In the genomic region with DNA sequence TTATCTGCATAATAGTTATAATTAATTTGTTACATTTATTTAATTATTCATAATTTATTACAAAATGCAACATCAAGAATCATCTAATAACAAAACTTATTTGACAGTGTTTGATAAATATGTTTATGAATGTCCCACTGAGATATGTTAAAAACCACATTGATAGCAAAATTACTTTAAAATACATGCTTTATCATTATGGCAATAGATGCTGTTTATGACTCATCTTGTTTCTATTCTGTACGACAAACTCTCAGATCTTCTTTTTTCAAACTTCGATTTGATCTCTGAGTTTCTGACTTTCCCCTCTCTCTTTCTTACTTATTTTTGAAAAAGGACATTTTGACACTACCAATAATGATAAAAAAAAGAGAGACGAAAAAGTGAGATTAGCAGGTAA, we compare ENCODE assay signal across 13 cellular contexts. TPM values are rescaled to one million over a fixed set of nuclear protein-coding genes. Genes with fewer than 3 reads are reported as not detected.
A peak's percentile ranks its signal among the peaks of the same experiment; 100 is the strongest.
DNase-seq lines count a peak whose midpoint lies in the region; ATAC-seq, FAIRE-seq and TF ChIP-seq lines count a peak whose summit lies in the region.
"Had no signal": no experiment of that assay in that cellular context is flagged by ENCODE, and none has a peak within 500 bp of the region (broad histone marks: within the 10 kb centered on the region; RNA-seq: fewer than 3 reads in every experiment).

No MANE protein-coding gene starts in this region.

- H3K9me3 ChIP-seq in GM12878 (replicated peaks; ENCODE audit: control insufficient read depth, insufficient read depth, low read length) (peaks cover 1% of the 10 kb centered on the region; the same call in 2 of the 3 replicates), PC-9 (ENCODE audit: insufficient read depth, low read depth) (no peaks in the 10 kb centered on the region)

- H3K79me2 ChIP-seq in GM12878 (ENCODE audit: control insufficient read depth, insufficient read depth, low read length) (no peaks in the 10 kb centered on the region), PC-9 (ENCODE audit: low read depth) (no peaks in the 10 kb centered on the region)

- peaks cover 10% of the 10 kb centered on the region for H3K4me1 ChIP-seq in GM12878 (ENCODE audit: control insufficient read depth, insufficient read depth, low read length)
- no peaks in the 10 kb centered on the region for H3K4me1 ChIP-seq in PC-9 (replicated peaks; ENCODE audit: insufficient read depth)

- H3K27me3 ChIP-seq in GM12878 (replicated peaks in 1 of 2; ENCODE audit: control insufficient read depth in 2 of 2, insufficient read depth in 2 of 2, low read length in 1 of 2) (peaks cover 0 to 2% of the 10 kb centered on the region in 2 experiments; a peak in 1 of 4 replicates), PC-9 (ENCODE audit: insufficient read depth, low read depth) (no peaks in the 10 kb centered on the region)

- H2AFZ ChIP-seq in GM12878 (ENCODE audit: control insufficient read depth, low read depth, low read length) (no peak overlapping the region), PC-9 (no peak overlapping the region)

- H3K9me2 ChIP-seq in PC-9 (ENCODE audit: insufficient read depth), result no peaks in the 10 kb centered on the region

- RAD21 ChIA-PET in GM12878 (lab: Charles Lee; ENCODE audit: unreplicated experiment), result interaction anchor here (1.6 to 4.0 kb wide), 4 partner anchors 10 to 60 kb away, joined by 3 to 16 read pairs (median 14); no protein-coding TSS in a partner anchor

- H3K4me2 ChIP-seq in GM12878 (ENCODE audit: control insufficient read depth, insufficient read depth) (no peak overlapping the region), PC-9 (no peak overlapping the region)

- 0 out of 2 replicates have a peak overlapping the region, but pooled peaks have one; percentile 56 for H3K27ac ChIP-seq in GM12878 (ENCODE audit: control insufficient read depth, insufficient read depth)
- no peak overlapping the region for H3K27ac ChIP-seq in PC-9
- no peak overlapping the region for H3K27ac ChIP-seq in substantia nigra (ENCODE audit: low read depth, low read length, poor library complexity, severe bottlenecking)

- CTCF ChIA-PET in GM12878 (lab: Yijun Ruan, JAX), result interaction anchor here (1.0 to 1.9 kb wide), 2 partner anchors 36 to 61 kb away, joined by 4 read pairs; no protein-coding TSS in a partner anchor
- CTCF ChIA-PET in PC-9 (lab: Charles Lee), result no interaction called here

- H4K20me1 ChIP-seq in GM12878 (ENCODE audit: control insufficient read depth, insufficient read depth) (no peaks in the 10 kb centered on the region), PC-9 (ENCODE audit: insufficient read depth) (no peaks in the 10 kb centered on the region)

- TF ChIP-seq RAD21 in GM12878 (IDR thresholded peaks at IDR 0.05; ENCODE audit: insufficient read depth, low read depth, low read length), result no peak

- H3K4me3 ChIP-seq in GM12878 (no peak overlapping the region), PC-9 (no peak overlapping the region)

- FAIRE-seq in GM12878 (lab: Jason Lieb, UNC), result peak; percentile 77

- no peak overlapping the region for H3K9ac ChIP-seq in GM12878 (ENCODE audit: control insufficient read depth, insufficient read depth, low read length)

- no peaks in the 10 kb centered on the region for H3K36me3 ChIP-seq in GM12878 (ENCODE audit: control insufficient read depth in 2 of 2, insufficient read depth in 2 of 2, low read length in 1 of 2)
- no peaks in the 10 kb centered on the region for H3K36me3 ChIP-seq in PC-9 (ENCODE audit: low read depth)

- 0% methylated on average over 3 of the region's 3 CpGs for WGBS in GM12878 (ENCODE audit: insufficient coverage, insufficient replicate concordance, low lambda C conversion rate, missing lambda C conversion rate)

- TF ChIP-seq EP300 in GM12878 (IDR thresholded peaks at IDR 0.05; ENCODE audit: borderline replicate concordance in 1 of 2, control insufficient read depth in 1 of 2, low read depth in 2 of 2, low read length in 2 of 2), result peak; percentile 43 to 68; a peak in 3 of 4 replicates

- BruUV-seq in GM12878 (replicated peaks; lab: Mats Ljungman, UMichigan), result no TSS peak
- no TSS peak for BruUV-seq in PC-9 (replicated peaks; lab: Mats Ljungman, UMichigan)

- intact Hi-C loops in GM12878 (cut with micrococcal nuclease; ENCODE audit: unreplicated experiment), result loop anchor here (1.0 to 5.0 kb wide), 3 partner anchors 24 to 58 kb away; no protein-coding TSS in a partner anchor
- intact Hi-C loops in PC-9 (cut with micrococcal nuclease; ENCODE audit: unreplicated experiment), result no loop called here

- TF ChIP-seq CTCF in GM12878 (IDR thresholded peaks at IDR 0.05 in 2 of 3, conservative IDR thresholded peaks at IDR 0.05 in 1 of 3; ENCODE audit: control insufficient read depth in 2 of 3, extremely low read depth in 1 of 3, insufficient read depth in 1 of 3, low read depth in 3 of 3, low read length in 3 of 3), result no peak
- TF ChIP-seq CTCF in PC-9 (conservative IDR thresholded peaks at IDR 0.05), result no peak

- TF ChIP-seq POLR2A in GM12878 (IDR thresholded peaks at IDR 0.05; ENCODE audit: low read depth, low read length), result no peak

- POLR2A ChIA-PET in GM12878 (lab: Charles Lee), result no interaction called here
- POLR2A ChIA-PET in PC-9 (lab: Charles Lee; ENCODE audit: unreplicated experiment), result no interaction called here

- DNase-seq in GM12878 (ENCODE audit: low read depth, low spot score) (no peak), PC-9 (no peak), substantia nigra (lab: John Stamatoyannopoulos, UW) (no peak), NCI-H1092 (lab: John Stamatoyannopoulos, UW) (no peak)
- DNase-seq: activated CD4-positive, alpha-beta T cell treated with anti-CD3 and anti-CD28 coated beads for 1 hour; activated effector memory CD4-positive, alpha-beta T cell treated with anti-CD3 and anti-CD28 coated beads, Interleukin-2, amount 50 U/mL, for 16 hours; NCI-H446; occipital lobe; stimulated activated CD4-positive, alpha-beta T cell treated with anti-CD3 and anti-CD28 coated beads, Interleukin-2, amount 100 ng/mL, for 24 hours had no signal

- ATAC-seq in GM18870 (IDR thresholded peaks at IDR 0.05; ENCODE audit: unreplicated experiment) (peak; percentile 54), GM21529 (IDR thresholded peaks at IDR 0.05; ENCODE audit: unreplicated experiment) (peak; percentile 60), HG03135 (IDR thresholded peaks at IDR 0.05; ENCODE audit: unreplicated experiment) (peak; percentile 70), GM12878 (peak; percentile 82), HG02571 (IDR thresholded peaks at IDR 0.05; ENCODE audit: unreplicated experiment) (no peak)

- in situ Hi-C loops in GM12878 (cut with MboI), result loop anchor here (5.0 kb wide), 1 partner anchor 59 kb away; no protein-coding TSS in a partner anchor

- H3F3A ChIP-seq in PC-9 (ENCODE audit: insufficient read depth, low read depth), result no peaks in the 10 kb centered on the region

- SMC1A ChIA-PET in GM12878 (lab: Charles Lee; ENCODE audit: uncharacterized antibody, unreplicated experiment), result interaction anchor here (1.3 to 4.1 kb wide), 6 partner anchors 9 to 65 kb away, joined by 3 to 31 read pairs (median 8); no protein-coding TSS in a partner anchor

TF ChIP-seq in GM12878, 131 proteins besides CTCF, POLR2A, EP300 and RAD21 (continues in another document):
- no peak for TF ChIP-seq YY1 (IDR thresholded peaks at IDR 0.05; ENCODE audit: low read depth, low read length)
- TF ChIP-seq RUNX3 (IDR thresholded peaks at IDR 0.05; ENCODE audit: low read length), result peak; percentile 75; the same call in 1 of the 2 replicates
- TF ChIP-seq, protein P1, sequence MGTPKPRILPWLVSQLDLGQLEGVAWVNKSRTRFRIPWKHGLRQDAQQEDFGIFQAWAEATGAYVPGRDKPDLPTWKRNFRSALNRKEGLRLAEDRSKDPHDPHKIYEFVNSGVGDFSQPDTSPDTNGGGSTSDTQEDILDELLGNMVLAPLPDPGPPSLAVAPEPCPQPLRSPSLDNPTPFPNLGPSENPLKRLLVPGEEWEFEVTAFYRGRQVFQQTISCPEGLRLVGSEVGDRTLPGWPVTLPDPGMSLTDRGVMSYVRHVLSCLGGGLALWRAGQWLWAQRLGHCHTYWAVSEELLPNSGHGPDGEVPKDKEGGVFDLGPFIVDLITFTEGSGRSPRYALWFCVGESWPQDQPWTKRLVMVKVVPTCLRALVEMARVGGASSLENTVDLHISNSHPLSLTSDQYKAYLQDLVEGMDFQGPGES (IDR thresholded peaks at IDR 0.05), result no peak
- TF ChIP-seq ZSCAN29 (IDR thresholded peaks at IDR 0.05), result no peak

RNA-seq across cellular contexts. Expression of a gene that starts 56.8 kb away (rescaled TPM):
- total RNA-seq in GM12878 (2013; cell fraction: nucleolus; rRNA removed), result 27.1 and 35.4 TPM in 2 replicates
- total RNA-seq in GM12878 (2014; rRNA removed), result 2.0 and 2.1 TPM in 2 replicates
- 2.9 and 3.0 TPM in 2 replicates for total RNA-seq in GM12878 (2014; rRNA removed; fragmentation: Illumina TruSeq; extraction: Trizol)
- total RNA-seq in GM12878 (2021), result 2.4 and 3.2 TPM in 2 replicates
- polyA plus RNA-seq in GM12878 (2011; ENCODE audit: low read depth), result 0.56 TPM
- polyA plus RNA-seq in GM12878 (2011; rRNA removed), result 32.6 and 61.8 TPM in 2 replicates
- 11.4 and 11.7 TPM in 2 replicates for polyA plus RNA-seq in GM12878 (2011; cell fraction: cytosol; rRNA removed)
- 42.9 and 45.3 TPM in 2 replicates for polyA plus RNA-seq in GM12878 (2011; cell fraction: nucleus; rRNA removed)
- 1.0 and 1.2 TPM in 2 replicates for polyA plus RNA-seq in GM12878 (2012)
- 1.8 and 1.9 TPM in 2 replicates for polyA plus RNA-seq in GM12878 (2014; fragmentation: Illumina TruSeq; extraction: Trizol)
- polyA plus RNA-seq in GM12878 (2014; fragmentation: Nextera tagmentation; extraction: Ambion mirVana), result 1 to 10 TPM in 1 of 2 experiments, under 1 TPM in 1; 0.97 to 1.1 TPM
- 1.0 and 1.1 TPM in 2 replicates for polyA plus RNA-seq in GM12878 (2014; rRNA removed)
- polyA plus RNA-seq in GM12878 (2016; fragmentation: Nextera tagmentation; extraction: Ambion mirVana), result under 1 TPM; 0.80 to 0.95 TPM
- polyA minus RNA-seq in GM12878 (2011; rRNA and poly(A)+ RNA removed), result 46.2 and 77.6 TPM in 2 replicates
- polyA minus RNA-seq in GM12878 (2011; cell fraction: cytosol; rRNA and poly(A)+ RNA removed), result 17.1 and 19.8 TPM in 2 replicates
- 68.2 and 102 TPM in 2 replicates for polyA minus RNA-seq in GM12878 (2011; cell fraction: nucleus; rRNA and poly(A)+ RNA removed)
- 0.26 and 0.48 TPM in 2 replicates for total RNA-seq in PC-9 (2021)
